19 cellular contexts compared by ENCODE assay signal in the genomic region with DNA sequence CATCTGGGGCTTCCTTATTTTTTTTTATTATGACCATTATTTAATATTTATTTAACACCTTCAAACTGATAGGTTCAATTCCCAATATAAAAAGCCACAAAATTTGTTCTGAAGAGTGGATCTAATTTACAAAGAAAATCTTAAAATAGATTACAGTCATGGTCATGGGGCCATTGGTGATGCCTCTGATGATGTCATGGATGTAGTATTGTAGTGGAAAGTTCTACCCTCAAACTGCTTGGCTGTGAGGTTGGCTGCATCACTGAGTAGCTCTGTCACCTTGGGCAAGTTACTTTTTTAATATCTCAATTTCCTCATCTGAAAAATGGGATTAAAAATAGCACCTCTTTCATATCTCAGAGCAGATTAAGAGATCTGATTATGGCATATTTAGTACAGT.
A peak's percentile ranks its signal among the peaks of the same experiment; 100 is the strongest.
DNase-seq lines count a peak whose midpoint lies in the region; ATAC-seq and TF ChIP-seq lines count a peak whose summit lies in the region.
"Had no signal": no experiment of that assay in that cellular context is flagged by ENCODE, and none has a peak within 500 bp of the region (broad histone marks: within the 10 kb centered on the region; RNA-seq: fewer than 3 reads in every experiment).

No MANE protein-coding gene starts in this region.

- CTCF ChIA-PET in mammary epithelial cell (lab: Charles Lee; ENCODE audit: low non-redundant PET), result no interaction called here

- H3K4me1 Mint-ChIP-seq in HFFc6 (ENCODE audit: low read depth), result peaks cover 86% of the 10 kb centered on the region
- H3K4me1 Mint-ChIP-seq: activated naive CD8-positive, alpha-beta T cell treated with anti-CD3 and anti-CD28 coated beads for 36 hours had no signal

- dilution Hi-C loops in mammary epithelial cell (cut with HindIII; ENCODE audit: low sequenced_read_pairs), result no loop called here

- H3K27ac ChIP-seq in ACC112 (ENCODE audit: low read depth, low read length) (peak overlapping the region; percentile 98), mammary epithelial cell (ENCODE audit: insufficient read depth, low read depth, low read length) (peak overlapping the region; percentile 96), Karpas-422 (ENCODE audit: low read length) (no peak overlapping the region)

- TF ChIP-seq CTCF in HFFc6 (IDR thresholded peaks at IDR 0.05) (no peak), mammary epithelial cell (conservative IDR thresholded peaks at IDR 0.05 in 1 of 2, IDR thresholded peaks at IDR 0.05 in 1 of 2; ENCODE audit: extremely low read depth in 1 of 2, insufficient read depth in 1 of 2, low read depth in 1 of 2, low read length in 2 of 2) (no peak)

- peak overlapping the region; percentile 71 for H3K9ac ChIP-seq in mammary epithelial cell (ENCODE audit: insufficient read depth, low read length)
- H3K9ac ChIP-seq in Karpas-422 (ENCODE audit: low read length), result no peak overlapping the region

- in situ Hi-C loops in mammary epithelial cell (cut with MboI; ENCODE audit: low sequenced_read_pairs in 2 of 2), result loop anchor here (5.0 kb wide), 2 partner anchors 45 to 125 kb away; no protein-coding TSS in a partner anchor

- no TSS peak for BruUV-seq in mammary epithelial cell (replicated peaks; lab: Mats Ljungman, UMichigan)

- H3K36me3 Mint-ChIP-seq in HFFc6 (ENCODE audit: low read depth), result 0 out of 2 replicates have a peak, but pooled peaks cover 10% of the 10 kb centered on the region
- H3K36me3 Mint-ChIP-seq: activated naive CD8-positive, alpha-beta T cell treated with anti-CD3 and anti-CD28 coated beads for 36 hours; mesothelial cell of epicardium had no signal

- H3K9me3 Mint-ChIP-seq in HFFc6, result no peaks in the 10 kb centered on the region
- H3K9me3 Mint-ChIP-seq: mesothelial cell of epicardium; stimulated activated naive CD8-positive, alpha-beta T cell treated with anti-CD3 and anti-CD28 coated beads, Interleukin-15, Interleukin-2, amounts not matched to agents 100 ng/mL and 50 ng/mL, for 24 hours had no signal

- no peak for ATAC-seq in HG03439 (IDR thresholded peaks at IDR 0.05; ENCODE audit: unreplicated experiment)

- H4K20me1 ChIP-seq in mammary epithelial cell (ENCODE audit: insufficient read depth, low read length) (no peaks in the 10 kb centered on the region), Karpas-422 (ENCODE audit: insufficient read depth, low read depth, low read length) (no peaks in the 10 kb centered on the region)

- H3K4me1 ChIP-seq in ACC112 (ENCODE audit: control insufficient read depth, insufficient read depth, low read length, unreplicated experiment) (peaks cover 47% of the 10 kb centered on the region), mammary epithelial cell (ENCODE audit: insufficient read depth, low read length) (peaks cover 28% of the 10 kb centered on the region), Karpas-422 (ENCODE audit: low read length) (no peaks in the 10 kb centered on the region)

- H2AFZ ChIP-seq in ACC112 (ENCODE audit: low read length, unreplicated experiment), result no peak overlapping the region
- H2AFZ ChIP-seq in mammary epithelial cell (ENCODE audit: low read depth, low read length), result no peak overlapping the region
- H2AFZ ChIP-seq in Karpas-422 (ENCODE audit: low read length), result no peak overlapping the region

- intact Hi-C loops in mammary epithelial cell (cut with micrococcal nuclease), result loop anchor here (5.0 kb wide), 1 partner anchor 55 kb away; no protein-coding TSS in a partner anchor

- H3K27me3 ChIP-seq in ACC112 (ENCODE audit: insufficient read depth, low read length) (no peaks in the 10 kb centered on the region), mammary epithelial cell (ENCODE audit: insufficient read depth, low read length) (no peaks in the 10 kb centered on the region), Karpas-422 (ENCODE audit: low read length) (no peaks in the 10 kb centered on the region)
- H3K27me3 ChIP-seq: esophagus squamous epithelium had no signal

- H3K36me3 ChIP-seq in ACC112 (ENCODE audit: insufficient read depth, low read length) (no peaks in the 10 kb centered on the region), mammary epithelial cell (ENCODE audit: insufficient read depth, low read length) (no peaks in the 10 kb centered on the region), Karpas-422 (ENCODE audit: insufficient read depth, low read length) (no peaks in the 10 kb centered on the region)
- H3K36me3 ChIP-seq: esophagus squamous epithelium, HAP-1 had no signal

- no peaks in the 10 kb centered on the region for H3K9me3 ChIP-seq in mammary epithelial cell (replicated peaks; ENCODE audit: insufficient read depth, low read length)
- H3K9me3 ChIP-seq in Karpas-422 (ENCODE audit: low read length), result peaks cover 4% of the 10 kb centered on the region; the same call in 1 of the 2 replicates
- H3K9me3 ChIP-seq: esophagus squamous epithelium, HAP-1 had no signal

- H3K27ac Mint-ChIP-seq in HFFc6, result peak overlapping the region; percentile 98
- H3K27ac Mint-ChIP-seq: activated naive CD8-positive, alpha-beta T cell treated with anti-CD3 and anti-CD28 coated beads for 36 hours; mesothelial cell of epicardium; stimulated activated naive CD8-positive, alpha-beta T cell treated with anti-CD3 and anti-CD28 coated beads, Interleukin-15, Interleukin-2, amounts not matched to agents 100 ng/mL and 50 ng/mL, for 24 hours had no signal

- no peak overlapping the region for H3K4me3 ChIP-seq in ACC112 (ENCODE audit: low read depth, low read length)
- H3K4me3 ChIP-seq in mammary epithelial cell (replicated peaks in 1 of 3; ENCODE audit: insufficient read depth in 1 of 3, low read depth in 2 of 3, low read length in 3 of 3), result no peak overlapping the region
- no peak overlapping the region for H3K4me3 ChIP-seq in Karpas-422 (ENCODE audit: low read length)
- H3K4me3 ChIP-seq: esophagus squamous epithelium, HAP-1, skin epidermis had no signal

- no peaks in the 10 kb centered on the region for H3K27me3 Mint-ChIP-seq in HFFc6 (ENCODE audit: insufficient read depth)
- H3K27me3 Mint-ChIP-seq: activated naive CD8-positive, alpha-beta T cell treated with anti-CD3 and anti-CD28 coated beads for 36 hours; stimulated activated naive CD8-positive, alpha-beta T cell treated with anti-CD3 and anti-CD28 coated beads, Interleukin-15, Interleukin-2, amounts not matched to agents 100 ng/mL and 50 ng/mL, for 24 hours had no signal

- DNase-seq in HFFc6 (peak; percentile 74), mammary epithelial cell (peak; percentile 68), iris pigment epithelial cell (ENCODE audit: low read depth) (peak; percentile 74), Karpas-422 (no peak), NCI-H1092 (lab: John Stamatoyannopoulos, UW) (no peak)
- DNase-seq in activated effector memory CD4-positive, alpha-beta T cell treated with Interleukin-2 at 50 U/mL for 16 hours, result no peak
- DNase-seq: activated CD4-positive, alpha-beta T cell treated with anti-CD3 and anti-CD28 coated beads for 4 hours; activated naive CD8-positive, alpha-beta T cell treated with anti-CD3 and anti-CD28 coated beads for 36 hours; activated T-cell treated with anti-CD3 and anti-CD28 coated beads for 4 hours; esophagus squamous epithelium; NCI-H2029; NCI-H69; nucleus accumbens had no signal

- no peaks in the 10 kb centered on the region for H3K9me2 ChIP-seq in Karpas-422 (replicated peaks; ENCODE audit: insufficient read depth, low read length)

- H3K4me2 ChIP-seq in mammary epithelial cell (ENCODE audit: insufficient read depth, low read depth, low read length), result peak overlapping the region; percentile 50
- H3K4me2 ChIP-seq in Karpas-422 (ENCODE audit: low read depth, low read length, poor library complexity, severe bottlenecking), result no peak overlapping the region

- no peaks in the 10 kb centered on the region for H3K79me2 ChIP-seq in ACC112 (ENCODE audit: control insufficient read depth, insufficient read depth, low read length, unreplicated experiment)
- no peaks in the 10 kb centered on the region for H3K79me2 ChIP-seq in mammary epithelial cell (ENCODE audit: insufficient read depth, low read length)
- H3K79me2 ChIP-seq in Karpas-422 (ENCODE audit: low read length), result no peaks in the 10 kb centered on the region

- peak overlapping the region; percentile 70 for H3K4me3 Mint-ChIP-seq in HFFc6
- H3K4me3 Mint-ChIP-seq: activated naive CD8-positive, alpha-beta T cell treated with anti-CD3 and anti-CD28 coated beads for 36 hours; mesothelial cell of epicardium; stimulated activated naive CD8-positive, alpha-beta T cell treated with anti-CD3 and anti-CD28 coated beads, Interleukin-15, Interleukin-2, amounts not matched to agents 100 ng/mL and 50 ng/mL, for 24 hours had no signal

Comparison
In these comparisons a context has a peak if more than half of its experiments do, and no peak if none do; other contexts are left out.
1. DNase-seq: peak in HFFc6 (single experiment), mammary epithelial cell (single experiment) and iris pigment epithelial cell (single experiment); none in activated effector memory CD4-positive, alpha-beta T cell treated with Interleukin-2 at 50 U/mL for 16 hours (single experiment), Karpas-422 (single experiment) and NCI-H1092 (single experiment).